16 cellular contexts compared by ENCODE assay signal in the genomic region with DNA sequence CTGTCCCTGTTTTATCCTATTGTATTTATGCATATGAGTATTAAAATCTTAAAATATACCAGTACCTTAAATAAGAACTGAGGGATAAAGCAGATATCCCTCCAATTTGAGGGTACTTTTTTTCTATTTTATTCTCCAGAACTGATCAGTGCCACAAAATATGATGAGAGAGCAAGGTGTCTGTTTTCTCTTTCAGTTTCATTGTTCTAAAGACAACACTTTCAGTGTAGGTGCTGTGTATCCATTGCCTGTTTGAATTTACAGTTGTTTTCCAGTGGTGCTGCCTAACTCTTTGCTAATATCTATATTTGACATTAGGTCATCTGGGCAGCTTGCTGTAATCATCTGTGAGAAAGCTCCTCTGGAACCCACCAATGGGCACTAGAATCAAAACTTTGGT.
"Had no signal": no experiment of that assay in that cellular context is flagged by ENCODE, and none has a peak within 500 bp of the region (broad histone marks: within the 10 kb centered on the region; RNA-seq: fewer than 3 reads in every experiment).

No MANE protein-coding gene starts in this region.

- H3K4me1 ChIP-seq: pancreas, spleen had no signal

- H3K27me3 ChIP-seq: pancreas, spleen had no signal

- H3K4me3 ChIP-seq: pancreas, spleen had no signal

- DNase-seq: activated CD4-positive, alpha-beta T cell treated with anti-CD3 and anti-CD28 coated beads, Interleukin-2, amount 50 U/mL, for 1 hour; activated CD8-positive, alpha-beta memory T cell treated with anti-CD3 and anti-CD28 coated beads for 24 hours; activated naive CD4-positive, alpha-beta T cell; anterior cingulate cortex; cerebellar nuclear complex; effector CD8-positive, alpha-beta T cell; foreskin fibroblast; glutamatergic neuron; hypothalamus; left ventricle myocardium superior; naive thymus-derived CD8-positive, alpha-beta T cell; pancreas; spleen; stimulated activated naive CD8-positive, alpha-beta T cell treated with anti-CD3 and anti-CD28 coated beads, Interleukin-15, amount 100 ng/mL, for 72 hours had no signal

- H3K27ac ChIP-seq: pancreas, spleen had no signal

- H3K36me3 ChIP-seq: pancreas, spleen had no signal

- H3K9me3 ChIP-seq: pancreas, spleen had no signal

- ATAC-seq: activated CD4-positive, CD25-positive, alpha-beta regulatory T cell treated with anti-CD3 and anti-CD28 coated beads, Interleukin-2, amount 50 U/mL, for 24 hours; left ventricle myocardium superior; naive thymus-derived CD8-positive, alpha-beta T cell; pancreas; sciatic nerve; stimulated activated naive CD8-positive, alpha-beta T cell treated with anti-CD3 and anti-CD28 coated beads, Interleukin-15, amount 100 ng/mL, for 72 hours had no signal

- FAIRE-seq: pancreas had no signal
